Comparison of ENCODE assay signal across 9 cellular contexts in genomic region chr20:58048096-58048702, GRCh38.
DNase-seq lines count a peak whose midpoint lies in the region; ATAC-seq lines count a peak whose summit lies in the region.
"Had no signal": no experiment of that assay in that cellular context is flagged by ENCODE, and none has a peak within 500 bp of the region (broad histone marks: within the 10 kb centered on the region; RNA-seq: fewer than 3 reads in every experiment).

No MANE protein-coding gene starts in this region.

- peaks cover 15% of the 10 kb centered on the region for H3K27me3 Mint-ChIP-seq in activated T-cell treated with anti-CD3 and anti-CD28 coated beads, Interleukin-2, amount 50 U/mL, for 4 hours (ENCODE audit: low read depth)
- H3K27me3 Mint-ChIP-seq in CD4-positive, alpha-beta memory T cell, result peaks cover 4 to 7% of the 10 kb centered on the region in 2 donors

- in situ Hi-C loops in KBM-7 (cut with MboI; ENCODE audit: low pct_unique_long_range_greater_than_20kb, low sequenced_read_pairs), result no loop called here

- no peak overlapping the region for H3K4me3 ChIP-seq in CD4-positive, alpha-beta memory T cell (ENCODE audit: low read length in 2 of 2)

- no peak overlapping the region for H3K27ac ChIP-seq in CD4-positive, alpha-beta memory T cell (ENCODE audit: low read depth, low read length)

- no peaks in the 10 kb centered on the region for H3K4me1 ChIP-seq in CD4-positive, alpha-beta memory T cell (ENCODE audit: insufficient read depth, low read length)

- ATAC-seq in activated T-cell treated with anti-CD3 and anti-CD28 coated beads, Interleukin-2, amount 50 U/mL, for 4 hours, result no peak
- ATAC-seq: activated naive CD8-positive, alpha-beta T cell treated with anti-CD3 and anti-CD28 coated beads, Interleukin-2, amount 50 U/mL, for 24 hours had no signal

- POLR2A ChIA-PET in CD4-positive, alpha-beta memory T cell (lab: Charles Lee; ENCODE audit: partially characterized antibody), result no interaction called here

- peak; percentile 61 for DNase-seq in COLO829 (ENCODE audit: low spot score)
- DNase-seq in KBM-7, result peak; percentile 11
- DNase-seq in amniotic epithelial cell (ENCODE audit: low read depth), result peak; percentile 31
- peak; percentile 92 for DNase-seq in left kidney (ENCODE audit: low read depth, low spot score)
- no peak for DNase-seq in activated T-cell treated with anti-CD3 and anti-CD28 coated beads, Interleukin-2, amount 50 U/mL, for 4 hours
- DNase-seq in CD4-positive, alpha-beta memory T cell, result no peak
- no peak for DNase-seq in NK-92 (lab: John Stamatoyannopoulos, UW; ENCODE audit: unreplicated experiment)
- no peak for DNase-seq in DMS53 (lab: John Stamatoyannopoulos, UW)
- DNase-seq: activated naive CD8-positive, alpha-beta T cell treated with anti-CD3 and anti-CD28 coated beads, Interleukin-2, amount 50 U/mL, for 24 hours had no signal

- CTCF ChIA-PET in CD4-positive, alpha-beta memory T cell (lab: Charles Lee; ENCODE audit: partially characterized antibody), result no interaction called here

- H3K9me3 Mint-ChIP-seq in activated T-cell treated with anti-CD3 and anti-CD28 coated beads, Interleukin-2, amount 50 U/mL, for 4 hours, result peaks cover 11% of the 10 kb centered on the region
- peaks cover 0 to 31% (median 14%) of the 10 kb centered on the region in 8 donors for H3K9me3 Mint-ChIP-seq in CD4-positive, alpha-beta memory T cell

- intact Hi-C loops in CD4-positive, alpha-beta memory T cell (cut with micrococcal nuclease), result no loop called here

- H3K36me3 ChIP-seq in CD4-positive, alpha-beta memory T cell (ENCODE audit: insufficient read depth, low read length), result no peaks in the 10 kb centered on the region

- H3K27me3 ChIP-seq in CD4-positive, alpha-beta memory T cell (ENCODE audit: insufficient read depth, low read length), result no peaks in the 10 kb centered on the region

- H3K9me3 ChIP-seq in CD4-positive, alpha-beta memory T cell (ENCODE audit: control insufficient read depth in 1 of 2, low read length in 2 of 2), result peaks cover 0 to 4% of the 10 kb centered on the region in 2 donors

- no peak overlapping the region for H3K4me3 Mint-ChIP-seq in activated T-cell treated with anti-CD3 and anti-CD28 coated beads, Interleukin-2, amount 50 U/mL, for 4 hours
- H3K4me3 Mint-ChIP-seq in CD4-positive, alpha-beta memory T cell, result no peak overlapping the region
- H3K4me3 Mint-ChIP-seq: activated naive CD8-positive, alpha-beta T cell treated with anti-CD3 and anti-CD28 coated beads, Interleukin-2, amount 50 U/mL, for 24 hours had no signal

- H3K4me1 Mint-ChIP-seq in activated T-cell treated with anti-CD3 and anti-CD28 coated beads, Interleukin-2, amount 50 U/mL, for 4 hours (ENCODE audit: low read depth), result no peaks in the 10 kb centered on the region
- H3K4me1 Mint-ChIP-seq in CD4-positive, alpha-beta memory T cell, result no peaks in the 10 kb centered on the region
- H3K4me1 Mint-ChIP-seq: activated naive CD8-positive, alpha-beta T cell treated with anti-CD3 and anti-CD28 coated beads, Interleukin-2, amount 50 U/mL, for 24 hours had no signal

- no peak overlapping the region for H3K27ac Mint-ChIP-seq in CD4-positive, alpha-beta memory T cell
- H3K27ac Mint-ChIP-seq: activated naive CD8-positive, alpha-beta T cell treated with anti-CD3 and anti-CD28 coated beads, Interleukin-2, amount 50 U/mL, for 24 hours had no signal

- no peaks in the 10 kb centered on the region for H3K36me3 Mint-ChIP-seq in activated T-cell treated with anti-CD3 and anti-CD28 coated beads, Interleukin-2, amount 50 U/mL, for 4 hours (ENCODE audit: insufficient read depth)
- H3K36me3 Mint-ChIP-seq in CD4-positive, alpha-beta memory T cell, result no peaks in the 10 kb centered on the region

Comparison
In these comparisons a context has a peak if more than half of its experiments do, and no peak if none do; other contexts are left out.
1. DNase-seq: peak in COLO829 (single experiment), KBM-7 (single experiment), amniotic epithelial cell (single experiment) and left kidney (single experiment); none in activated T-cell treated with anti-CD3 and anti-CD28 coated beads, Interleukin-2, amount 50 U/mL, for 4 hours (single experiment), CD4-positive, alpha-beta memory T cell (0 of 5), NK-92 (single experiment) and DMS53 (single experiment).